13 cellular contexts compared by ENCODE assay signal in the genomic region with DNA sequence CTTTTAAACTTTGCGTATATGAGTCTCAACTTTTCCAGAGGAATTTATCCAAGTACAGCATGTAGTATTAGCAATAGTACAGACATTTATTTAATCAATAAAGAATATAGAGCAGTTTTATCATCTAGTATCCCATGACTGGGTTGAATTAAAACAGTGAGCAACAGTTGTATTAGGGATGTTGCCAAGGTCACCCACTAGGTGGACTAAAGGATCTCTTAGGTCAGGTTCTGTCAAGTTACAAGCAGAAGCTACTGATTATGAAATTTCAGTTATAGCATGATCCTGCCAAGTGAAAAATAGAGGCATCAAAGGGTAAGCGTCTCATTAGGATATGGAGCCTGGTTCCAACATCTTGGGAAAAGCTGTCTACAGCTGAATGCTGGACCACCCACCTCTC. TPM values are rescaled to one million over a fixed set of nuclear protein-coding genes. Genes with fewer than 3 reads are reported as not detected.
DNase-seq lines count a peak whose midpoint lies in the region; ATAC-seq and TF ChIP-seq lines count a peak whose summit lies in the region.
"Had no signal": no experiment of that assay in that cellular context is flagged by ENCODE, and none has a peak within 500 bp of the region (broad histone marks: within the 10 kb centered on the region; RNA-seq: fewer than 3 reads in every experiment).

No MANE protein-coding gene starts in this region.

- H3K9me3 Mint-ChIP-seq in activated T-helper 1 cell treated with anti-CD3 and anti-CD28 coated beads, Interleukin-12 subunit alpha, Interleukin-12 subunit beta, Interleukin-2, Interleukin-4 antibody, amounts not matched to agents 30 ng/mL and 10 ng/mL and 1 ng/mL, durations not matched to agents 14 hours and 24 hours and 36 hours = peaks cover 9% of the 10 kb centered on the region
- H3K9me3 Mint-ChIP-seq: stimulated activated naive CD8-positive, alpha-beta T cell treated with anti-CD3 and anti-CD28 coated beads, Interleukin-15, Interleukin-2, amounts not matched to agents 100 ng/mL and 50 ng/mL, for 24 hours had no signal

- intact Hi-C loops in right lobe of liver (cut with DNase I) = no loop called here
- intact Hi-C loops in activated T-helper 1 cell treated with anti-CD3 and anti-CD28 coated beads, Interleukin-12 subunit alpha, Interleukin-12 subunit beta, Interleukin-2, Interleukin-4 antibody, amounts not matched to agents 30 ng/mL and 10 ng/mL and 1 ng/mL, durations not matched to agents 14 hours and 24 hours and 36 hours (cut with micrococcal nuclease) = no loop called here

- no peaks in the 10 kb centered on the region for H3K36me3 ChIP-seq in right lobe of liver
- H3K36me3 ChIP-seq: ascending aorta, right atrium auricular region had no signal

- ATAC-seq in right lobe of liver (peak; percentile 65 to 72 (median 67)), GM18861 (IDR thresholded peaks at IDR 0.05; ENCODE audit: unreplicated experiment) (no peak)

- peaks cover 10% of the 10 kb centered on the region for H3K27me3 Mint-ChIP-seq in activated T-helper 1 cell treated with anti-CD3 and anti-CD28 coated beads, Interleukin-12 subunit alpha, Interleukin-12 subunit beta, Interleukin-2, Interleukin-4 antibody, amounts not matched to agents 30 ng/mL and 10 ng/mL and 1 ng/mL, durations not matched to agents 14 hours and 24 hours and 36 hours (ENCODE audit: insufficient read depth)

- peaks cover 0 to 24% (median under 1%) of the 10 kb centered on the region in 4 donors for H3K4me1 ChIP-seq in right lobe of liver
- H3K4me1 ChIP-seq: ascending aorta had no signal

- TF ChIP-seq POLR2A in right lobe of liver (IDR thresholded peaks at IDR 0.05) = no peak

- peak; percentile 14 for DNase-seq in DMS53 treated with DMSO at 0.1 percent for 48 hours (lab: John Stamatoyannopoulos, UW; ENCODE audit: unreplicated experiment)
- DNase-seq in Kasumi-1 (lab: John Stamatoyannopoulos, UW) = peak; percentile 47 to 60
- DNase-seq in right lobe of liver = no peak
- no peak for DNase-seq in NCI-H1092 (lab: John Stamatoyannopoulos, UW)
- no peak for DNase-seq in activated T-helper 1 cell treated with anti-CD3 and anti-CD28 coated beads, Interleukin-12 subunit alpha, Interleukin-12 subunit beta, Interleukin-2, Interleukin-4 antibody, amounts not matched to agents 30 ng/mL and 10 ng/mL and 1 ng/mL, durations not matched to agents 14 hours and 24 hours and 36 hours (ENCODE audit: low spot score)
- no peak for DNase-seq in AG20443 (ENCODE audit: low spot score)
- DNase-seq: activated B cell treated with CpG ODN at 0.5 μM for 24 hours, NCI-H2029 treated with DMSO at 0.1 percent for 48 hours had no signal

- peaks cover 22% of the 10 kb centered on the region for H3K4me1 Mint-ChIP-seq in activated T-helper 1 cell treated with anti-CD3 and anti-CD28 coated beads, Interleukin-12 subunit alpha, Interleukin-12 subunit beta, Interleukin-2, Interleukin-4 antibody, amounts not matched to agents 30 ng/mL and 10 ng/mL and 1 ng/mL, durations not matched to agents 14 hours and 24 hours and 36 hours (ENCODE audit: low read depth)
- H3K4me1 Mint-ChIP-seq: activated B cell treated with CpG ODN at 0.5 μM for 24 hours had no signal

- H3K9me3 ChIP-seq in right lobe of liver = no peaks in the 10 kb centered on the region
- H3K9me3 ChIP-seq: ascending aorta had no signal

- H3K4me3 ChIP-seq in right lobe of liver = no peak overlapping the region
- H3K4me3 ChIP-seq: ascending aorta, right atrium auricular region had no signal

- TF ChIP-seq CTCF in VCaP (conservative IDR thresholded peaks at IDR 0.05) = peak; percentile 81
- TF ChIP-seq CTCF in right lobe of liver (IDR thresholded peaks at IDR 0.05) = peak; percentile 46 to 61 (median 57)

- peak overlapping the region; percentile 77; the same call in 1 of the 2 replicates for H3K27ac ChIP-seq in VCaP
- H3K27ac ChIP-seq in right lobe of liver = no peak overlapping the region
- H3K27ac ChIP-seq: ascending aorta, right atrium auricular region had no signal

- H3K27ac Mint-ChIP-seq in activated T-helper 1 cell treated with anti-CD3 and anti-CD28 coated beads, Interleukin-12 subunit alpha, Interleukin-12 subunit beta, Interleukin-2, Interleukin-4 antibody, amounts not matched to agents 30 ng/mL and 10 ng/mL and 1 ng/mL, durations not matched to agents 14 hours and 24 hours and 36 hours = no peak overlapping the region
- H3K27ac Mint-ChIP-seq: activated B cell treated with CpG ODN at 0.5 μM for 24 hours; stimulated activated naive CD8-positive, alpha-beta T cell treated with anti-CD3 and anti-CD28 coated beads, Interleukin-15, Interleukin-2, amounts not matched to agents 100 ng/mL and 50 ng/mL, for 24 hours had no signal

- H3K4me3 Mint-ChIP-seq in activated T-helper 1 cell treated with anti-CD3 and anti-CD28 coated beads, Interleukin-12 subunit alpha, Interleukin-12 subunit beta, Interleukin-2, Interleukin-4 antibody, amounts not matched to agents 30 ng/mL and 10 ng/mL and 1 ng/mL, durations not matched to agents 14 hours and 24 hours and 36 hours = no peak overlapping the region
- H3K4me3 Mint-ChIP-seq: activated B cell treated with CpG ODN at 0.5 μM for 24 hours; stimulated activated naive CD8-positive, alpha-beta T cell treated with anti-CD3 and anti-CD28 coated beads, Interleukin-15, Interleukin-2, amounts not matched to agents 100 ng/mL and 50 ng/mL, for 24 hours had no signal

- peaks cover 3% of the 10 kb centered on the region for H3K36me3 Mint-ChIP-seq in activated T-helper 1 cell treated with anti-CD3 and anti-CD28 coated beads, Interleukin-12 subunit alpha, Interleukin-12 subunit beta, Interleukin-2, Interleukin-4 antibody, amounts not matched to agents 30 ng/mL and 10 ng/mL and 1 ng/mL, durations not matched to agents 14 hours and 24 hours and 36 hours (ENCODE audit: low read depth)

- H3K27me3 ChIP-seq in right lobe of liver = no peaks in the 10 kb centered on the region
- H3K27me3 ChIP-seq: ascending aorta, right atrium auricular region had no signal

- WGBS in right lobe of liver (ENCODE audit: insufficient coverage, low coverage, low lambda C conversion rate, missing lambda C conversion rate) = 24% methylated on average over 1 of the region's 2 CpGs

RNA-seq across cellular contexts. Expression of a gene that starts 52.1 kb away (rescaled TPM):
- 100 to 1,000 TPM in 4 of 6 experiments, 10 to 100 TPM in 2; 80.0 to 143 (median 126) TPM for total RNA-seq in right lobe of liver
- 25.5 and 29.1 TPM in 2 replicates for total RNA-seq in activated T-helper 1 cell treated with anti-CD3 and anti-CD28 coated beads, Interleukin-12 subunit alpha, Interleukin-12 subunit beta, Interleukin-2, Interleukin-4 antibody, amounts not matched to agents 30 ng/mL and 10 ng/mL and 1 ng/mL, durations not matched to agents 14 hours and 24 hours and 36 hours

Comparison
In these comparisons a context has a peak if more than half of its experiments do, and no peak if none do; other contexts are left out.
1. DNase-seq: peak in DMS53 treated with DMSO at 0.1 percent for 48 hours (single experiment) and Kasumi-1 (2 of 2); none in right lobe of liver (0 of 3), NCI-H1092 (single experiment), activated T-helper 1 cell treated with anti-CD3 and anti-CD28 coated beads, Interleukin-12 subunit alpha, Interleukin-12 subunit beta, Interleukin-2, Interleukin-4 antibody, amounts not matched to agents 30 ng/mL and 10 ng/mL and 1 ng/mL, durations not matched to agents 14 hours and 24 hours and 36 hours (single experiment) and AG20443 (single experiment).